21 cellular contexts compared by ENCODE assay signal in genomic region chr3:15049584-15049983, GRCh38.
"Had no signal": no experiment of that assay in that cellular context is flagged by ENCODE, and none has a peak within 500 bp of the region (broad histone marks: within the 10 kb centered on the region; RNA-seq: fewer than 3 reads in every experiment).

No MANE protein-coding gene starts in this region.

- FAIRE-seq: endothelial cell of umbilical vein, keratinocyte had no signal

- H3K27ac ChIP-seq: esophagus squamous epithelium, prostate gland, tibial nerve had no signal

- ATAC-seq: activated naive CD8-positive, alpha-beta T cell treated with anti-CD3 and anti-CD28 coated beads, Interleukin-2, amount 50 U/mL, for 24 hours; activated T-cell treated with anti-CD3 and anti-CD28 coated beads, Interleukin-2, amount 50 U/mL, for 4 hours; left ventricle myocardium superior; right cardiac atrium; T-cell had no signal

- H3K9me3 ChIP-seq: esophagus squamous epithelium, prostate gland, tibial nerve had no signal

- H3K4me3 Mint-ChIP-seq: activated naive CD8-positive, alpha-beta T cell treated with anti-CD3 and anti-CD28 coated beads, Interleukin-2, amount 50 U/mL, for 24 hours; activated T-cell treated with anti-CD3 and anti-CD28 coated beads, Interleukin-2, amount 50 U/mL, for 4 hours; nephron progenitor cell; T-cell had no signal

- DNase-seq: activated CD4-positive, alpha-beta T cell treated with anti-CD3 and anti-CD28 coated beads, Interleukin-2, amount 50 U/mL, for 48 hours; activated CD4-positive, CD25-positive, alpha-beta regulatory T cell treated with anti-CD3 and anti-CD28 coated beads, Interleukin-2, amount 50 U/mL, for 72 hours; activated gamma-delta T cell treated with Interleukin-2 at 50 U/mL for 16 hours; activated naive CD8-positive, alpha-beta T cell treated with anti-CD3 and anti-CD28 coated beads, Interleukin-2, amount 50 U/mL, for 24 hours; activated T-cell treated with anti-CD3 and anti-CD28 coated beads, Interleukin-2, amount 50 U/mL, for 4 hours; aorta; cerebellar nuclear complex; effector CD8-positive, alpha-beta T cell; esophagus squamous epithelium; hippocampal formation; left ventricle myocardium superior; nephron progenitor cell; right cardiac atrium; stimulated activated CD4-positive, alpha-beta T cell treated with anti-CD3 and anti-CD28 coated beads, Interleukin-1b, Interleukin-23, amount 100 ng/mL, for 48 hours; substantia nigra; T-cell; T1000 had no signal

- H3K27ac Mint-ChIP-seq: activated naive CD8-positive, alpha-beta T cell treated with anti-CD3 and anti-CD28 coated beads, Interleukin-2, amount 50 U/mL, for 24 hours had no signal

- H3K9me3 Mint-ChIP-seq: activated naive CD8-positive, alpha-beta T cell treated with anti-CD3 and anti-CD28 coated beads, Interleukin-2, amount 50 U/mL, for 24 hours; activated T-cell treated with anti-CD3 and anti-CD28 coated beads, Interleukin-2, amount 50 U/mL, for 4 hours; nephron progenitor cell; T-cell had no signal

- H3K4me1 Mint-ChIP-seq: nephron progenitor cell had no signal

- H3K27me3 Mint-ChIP-seq: activated naive CD8-positive, alpha-beta T cell treated with anti-CD3 and anti-CD28 coated beads, Interleukin-2, amount 50 U/mL, for 24 hours; T-cell had no signal

- H3K27me3 ChIP-seq: esophagus squamous epithelium, tibial nerve had no signal
